ENCODE assay signal across 8 cellular contexts in genomic region chr5:34656700-34657549, GRCh38. TPM values are rescaled to one million over a fixed set of nuclear protein-coding genes. Genes with fewer than 3 reads are reported as not detected.
A peak's percentile ranks its signal among the peaks of the same experiment; 100 is the strongest.
DNase-seq lines count a peak whose midpoint lies in the region; ATAC-seq and TF ChIP-seq lines count a peak whose summit lies in the region.

No MANE protein-coding gene starts in this region.

- 0 to 1% methylated on average over 61 of the region's 61 CpGs for WGBS in ectodermal cell, 2 experiments
- WGBS in urinary bladder = under 1% methylated on average over 61 of the region's 61 CpGs

- TF ChIP-seq CTCF in mucosa of descending colon (IDR thresholded peaks at IDR 0.05) = no peak

- H3K27ac ChIP-seq in ectodermal cell (ENCODE audit: insufficient read depth, low read depth, low read length, poor library complexity, severe bottlenecking) (no peak overlapping the region), urinary bladder (ENCODE audit: low read depth) (peak overlapping the region; percentile 91)

- no peaks in the 10 kb centered on the region for H3K4me1 ChIP-seq in ectodermal cell (ENCODE audit: control insufficient read depth, insufficient read depth, low read length)
- peaks cover 11% of the 10 kb centered on the region for H3K4me1 ChIP-seq in mucosa of descending colon (ENCODE audit: low read depth)
- no peaks in the 10 kb centered on the region for H3K4me1 ChIP-seq in urinary bladder (ENCODE audit: insufficient read depth)

- H3K9me3 ChIP-seq in ectodermal cell (ENCODE audit: control insufficient read depth, low read length) = no peaks in the 10 kb centered on the region
- no peaks in the 10 kb centered on the region for H3K9me3 ChIP-seq in mucosa of descending colon

- H3K4me3 ChIP-seq in ectodermal cell (ENCODE audit: insufficient read depth, low read depth, low read length) (peak overlapping the region; percentile 78), mucosa of descending colon (peak overlapping the region; percentile 72), urinary bladder (ENCODE audit: low read depth, low read length) (peak overlapping the region; percentile 85)

- DNase-seq in activated T-cell treated with anti-CD3 and anti-CD28 coated beads, Interleukin-2, amount 50 U/mL, for 1 hour = peak; percentile 18
- DNase-seq in activated T-cell treated with anti-CD3 and anti-CD28 coated beads for 4 hours = no peak
- DNase-seq in SK-N-DZ (ENCODE audit: low spot score) = peak; percentile 13
- DNase-seq in mucosa of descending colon = peak; percentile 23 to 50 (median 45)
- DNase-seq in COR-L47 (lab: John Stamatoyannopoulos, UW) = no peak

- ATAC-seq in mucosa of descending colon (peak; percentile 45), GM21717 (IDR thresholded peaks at IDR 0.05; ENCODE audit: unreplicated experiment) (no peak)

- H3K36me3 ChIP-seq in ectodermal cell (ENCODE audit: control insufficient read depth, insufficient read depth, low read length) (no peaks in the 10 kb centered on the region), mucosa of descending colon (ENCODE audit: low read depth) (no peaks in the 10 kb centered on the region), urinary bladder (ENCODE audit: insufficient read depth) (no peaks in the 10 kb centered on the region)

- intact Hi-C loops in mucosa of descending colon (cut with DNase I, micrococcal nuclease) = no loop called here

- H3K27me3 ChIP-seq in ectodermal cell (ENCODE audit: control insufficient read depth, insufficient read depth, low read length, poor library complexity, severe bottlenecking) = no peaks in the 10 kb centered on the region

RNA-seq across cellular contexts. Expression of gene RAI14, which starts 0.8 kb away (rescaled TPM):
- polyA plus RNA-seq in SK-N-DZ (2014; cell fraction: cytosol; rRNA removed) = 46.3 and 49.9 TPM in 2 replicates
- 29.4 and 38.7 TPM in 2 replicates for polyA plus RNA-seq in SK-N-DZ (2014; cell fraction: nucleus; rRNA removed)
- polyA plus RNA-seq in ectodermal cell (2013, experiment 1 of 4) = 60.6 TPM
- polyA plus RNA-seq in ectodermal cell (2013, experiment 2 of 4) = 55.0 TPM
- polyA plus RNA-seq in ectodermal cell (2013, experiment 3 of 4) = 47.9 TPM
- polyA plus RNA-seq in ectodermal cell (2013, experiment 4 of 4) = 48.6 TPM
- total RNA-seq in mucosa of descending colon = 10 to 100 TPM; 14.0 to 41.0 (median 23.4) TPM
- 83.9 TPM for total RNA-seq in urinary bladder
- polyA plus RNA-seq in urinary bladder = 25.6 TPM

Comparison
In these comparisons a context has a peak if more than half of its experiments do, and no peak if none do; other contexts are left out.
1. DNase-seq: peak in activated T-cell treated with anti-CD3 and anti-CD28 coated beads, Interleukin-2, amount 50 U/mL, for 1 hour (single experiment), SK-N-DZ (single experiment) and mucosa of descending colon (3 of 3); none in activated T-cell treated with anti-CD3 and anti-CD28 coated beads for 4 hours (single experiment) and COR-L47 (single experiment).
2. Peak in every context shown above with its lines, with median percentiles within 50 percentile points of each other: H3K4me3 ChIP-seq.